In the genomic region with DNA sequence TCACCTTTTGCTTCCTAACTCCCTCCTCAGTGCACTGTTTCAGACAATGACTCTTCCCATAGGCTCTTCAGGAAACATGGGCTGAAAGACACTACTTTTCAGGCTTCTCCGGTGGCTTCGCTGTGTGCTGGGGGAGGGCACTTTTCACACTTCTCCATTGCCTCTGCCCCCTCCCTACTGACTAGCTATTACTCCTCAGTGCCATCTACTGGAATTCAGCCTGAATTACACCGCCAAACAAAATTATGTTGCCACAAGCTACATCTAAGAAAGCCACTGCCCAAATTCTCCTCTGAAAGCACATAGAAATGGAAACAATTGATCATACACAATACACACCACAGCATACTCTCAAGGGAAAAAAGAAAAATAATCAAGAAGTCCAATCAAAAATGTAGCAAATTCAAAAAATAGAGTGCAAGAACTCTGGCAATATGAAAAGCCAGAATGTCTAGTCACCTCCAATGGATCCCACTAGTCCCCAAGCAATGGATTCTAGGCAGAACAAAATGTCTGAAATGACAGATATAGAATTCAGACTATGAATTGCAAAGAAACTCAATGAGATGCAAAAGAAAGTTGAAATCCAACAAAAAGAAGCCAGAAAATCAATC, we compare ENCODE assay signal across 8 cellular contexts.
DNase-seq lines count a peak whose midpoint lies in the region; ATAC-seq, FAIRE-seq and TF ChIP-seq lines count a peak whose summit lies in the region.

No MANE protein-coding gene starts in this region.

- no peaks in the 10 kb centered on the region for H3K9me2 ChIP-seq in Loucy (replicated peaks; ENCODE audit: low read depth, low read length)

- peak; percentile 18 for DNase-seq in A673 (ENCODE audit: low spot score)
- DNase-seq in GM12891 (ENCODE audit: insufficient read length, low spot score), result peak; percentile 2
- peak; percentile 5 to 9 for DNase-seq in cardiac fibroblast (ENCODE audit: low read depth in 2 of 2)
- DNase-seq in smooth muscle cell (lab: John Stamatoyannopoulos, UW; ENCODE audit: unreplicated experiment), result no peak
- DNase-seq in NCI-H446 treated with DMSO at 0.1 percent for 48 hours (lab: John Stamatoyannopoulos, UW), result no peak
- no peak for DNase-seq in NCI-H510A treated with DMSO at 0.1 percent for 48 hours (lab: John Stamatoyannopoulos, UW)

- H3K9ac ChIP-seq in Loucy (ENCODE audit: low read depth, low read length, poor library complexity, severe bottlenecking) (no peak overlapping the region), smooth muscle cell (ENCODE audit: low read depth) (no peak overlapping the region)

- 41% methylated on average over 3 of the region's 3 CpGs for WGBS in smooth muscle cell (ENCODE audit: low lambda C conversion rate)

- POLR2A ChIA-PET in A673 (lab: Charles Lee; ENCODE audit: low non-redundant PET), result no interaction called here

- no peaks in the 10 kb centered on the region for H3K27me3 ChIP-seq in A673 (replicated peaks; ENCODE audit: insufficient read depth, low read depth, low read length, poor library complexity)
- H3K27me3 ChIP-seq in Loucy (ENCODE audit: insufficient read depth, low read length, poor library complexity, severe bottlenecking), result no peaks in the 10 kb centered on the region
- no peaks in the 10 kb centered on the region for H3K27me3 ChIP-seq in smooth muscle cell (ENCODE audit: low read depth)

- BruUV-seq in A673 (replicated peaks; lab: Mats Ljungman, UMichigan), result no TSS peak

- H3K4me1 ChIP-seq in A673 (ENCODE audit: insufficient read depth, low read length, poor library complexity, severe bottlenecking) (no peaks in the 10 kb centered on the region), Loucy (ENCODE audit: insufficient read depth, low read length, poor library complexity, severe bottlenecking) (no peaks in the 10 kb centered on the region), smooth muscle cell (ENCODE audit: low read depth) (no peaks in the 10 kb centered on the region)

- peak; percentile 5 for FAIRE-seq in GM12891 (lab: Jason Lieb, UNC)

- H4K20me1 ChIP-seq in Loucy (ENCODE audit: insufficient read depth, low read length, poor library complexity, severe bottlenecking), result no peaks in the 10 kb centered on the region
- H4K20me1 ChIP-seq in smooth muscle cell (ENCODE audit: low read depth), result no peaks in the 10 kb centered on the region

- no peaks in the 10 kb centered on the region for H3K79me2 ChIP-seq in Loucy (ENCODE audit: insufficient read depth, low read length)
- H3K79me2 ChIP-seq in smooth muscle cell (ENCODE audit: low read depth), result no peaks in the 10 kb centered on the region

- H3K36me3 ChIP-seq in A673 (ENCODE audit: insufficient read depth, low read length, poor library complexity, severe bottlenecking) (no peaks in the 10 kb centered on the region), Loucy (ENCODE audit: insufficient read depth, low read length) (no peaks in the 10 kb centered on the region), smooth muscle cell (ENCODE audit: low read depth) (no peaks in the 10 kb centered on the region)

- H3K9me3 ChIP-seq in A673 (ENCODE audit: low read depth, low read length, poor library complexity, severe bottlenecking), result no peaks in the 10 kb centered on the region
- H3K9me3 ChIP-seq in Loucy (ENCODE audit: insufficient read depth, low read depth, low read length), result no peaks in the 10 kb centered on the region
- no peaks in the 10 kb centered on the region for H3K9me3 ChIP-seq in smooth muscle cell (replicated peaks; ENCODE audit: low read depth)

- no peak overlapping the region for H3K27ac ChIP-seq in A673 (ENCODE audit: low read depth, low read length, poor library complexity, severe bottlenecking)
- H3K27ac ChIP-seq in smooth muscle cell (ENCODE audit: low read depth), result no peak overlapping the region

- H3F3A ChIP-seq in Loucy (ENCODE audit: low read depth) (no peaks in the 10 kb centered on the region), smooth muscle cell (ENCODE audit: low read depth) (no peaks in the 10 kb centered on the region)

- no peak for TF ChIP-seq POLR2A in GM12891 (IDR thresholded peaks at IDR 0.05; ENCODE audit: low read depth, low read length)

- intact Hi-C loops in A673 (cut with micrococcal nuclease; ENCODE audit: unreplicated experiment), result no loop called here

- H2AFZ ChIP-seq in Loucy (ENCODE audit: low read length) (no peak overlapping the region), smooth muscle cell (ENCODE audit: low read depth) (no peak overlapping the region)

- H3K4me2 ChIP-seq in Loucy (ENCODE audit: low read depth, low read length, poor library complexity, severe bottlenecking) (no peak overlapping the region), smooth muscle cell (no peak overlapping the region)

- CTCF ChIA-PET in A673 (lab: Charles Lee), result no interaction called here

- TF ChIP-seq CTCF in A673 (conservative IDR thresholded peaks at IDR 0.05; ENCODE audit: low read depth, low read length) (peak; percentile 62), Loucy (conservative IDR thresholded peaks at IDR 0.05; ENCODE audit: low read length) (peak; percentile 74), cardiac fibroblast (IDR thresholded peaks at IDR 0.05; ENCODE audit: low read depth, low read length) (peak; percentile 55), smooth muscle cell (IDR thresholded peaks at IDR 0.05; ENCODE audit: borderline replicate concordance, insufficient read depth, poor library complexity, severe bottlenecking) (peak; percentile 60)

- no peak overlapping the region for H3K4me3 ChIP-seq in A673 (ENCODE audit: low read depth, low read length, poor library complexity, severe bottlenecking)
- H3K4me3 ChIP-seq in Loucy (ENCODE audit: low read length, poor library complexity, severe bottlenecking), result no peak overlapping the region
- H3K4me3 ChIP-seq in cardiac fibroblast (replicated peaks in 1 of 2; ENCODE audit: low read depth in 2 of 2, low read length in 2 of 2), result no peak overlapping the region
- no peak overlapping the region for H3K4me3 ChIP-seq in smooth muscle cell

- ATAC-seq in HG03108 (IDR thresholded peaks at IDR 0.05; ENCODE audit: unreplicated experiment), result no peak

TF ChIP-seq in GM12891, 5 proteins besides CTCF, POLR2A, EP300 and RAD21:
- no peak for TF ChIP-seq POU2F2 (IDR thresholded peaks at IDR 0.05; ENCODE audit: low read depth, low read length)
- TF ChIP-seq SPI1 (IDR thresholded peaks at IDR 0.05; ENCODE audit: low read depth, low read length), result 0 out of 2 replicates have a peak, but pooled peaks have one; percentile 6
- TF ChIP-seq POLR2AphosphoS5 (IDR thresholded peaks at IDR 0.05; ENCODE audit: low read depth, low read length), result no peak

Comparison
In these comparisons a context has a peak if more than half of its experiments do, and no peak if none do; other contexts are left out.
1. DNase-seq: peak in A673 (single experiment), GM12891 (single experiment) and cardiac fibroblast (2 of 2); none in smooth muscle cell (single experiment), NCI-H446 treated with DMSO at 0.1 percent for 48 hours (single experiment) and NCI-H510A treated with DMSO at 0.1 percent for 48 hours (single experiment).
2. Peak in every context shown above with its lines, with median percentiles within 50 percentile points of each other: CTCF ChIP-seq.